14 cellular contexts compared by ENCODE assay signal in the genomic region with DNA sequence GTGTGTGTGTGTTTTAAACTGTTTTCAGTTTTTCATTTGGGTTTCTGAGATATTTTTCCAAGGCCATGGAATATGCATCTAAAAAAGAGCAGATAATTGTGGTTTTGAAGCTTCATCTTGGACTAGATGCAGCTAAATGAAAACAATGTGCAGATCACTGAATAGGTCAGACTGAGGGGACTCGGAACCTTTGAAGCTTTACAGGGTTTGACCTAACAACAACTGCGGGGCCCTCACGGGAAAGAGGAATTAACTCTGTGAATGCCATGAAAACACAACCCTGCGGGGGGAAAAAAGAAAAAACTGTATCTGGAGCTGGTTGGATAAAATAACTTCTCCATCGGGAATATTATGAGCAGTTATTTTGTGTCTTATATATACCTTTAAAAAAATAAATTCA.
DNase-seq lines count a peak whose midpoint lies in the region; ATAC-seq and TF ChIP-seq lines count a peak whose summit lies in the region.
"Had no signal": no experiment of that assay in that cellular context is flagged by ENCODE, and none has a peak within 500 bp of the region (broad histone marks: within the 10 kb centered on the region; RNA-seq: fewer than 3 reads in every experiment).

No MANE protein-coding gene starts in this region.

- H3K4me1 ChIP-seq in PC-9 (replicated peaks; ENCODE audit: insufficient read depth) (no peaks in the 10 kb centered on the region), osteoblast (ENCODE audit: insufficient read depth, low read length) (peaks cover 33% of the 10 kb centered on the region)

- peaks cover 70% of the 10 kb centered on the region for H3K79me2 ChIP-seq in PC-9 (ENCODE audit: low read depth)
- H3K79me2 ChIP-seq in osteoblast (ENCODE audit: insufficient read depth, low read length) = peaks cover 80% of the 10 kb centered on the region

- TF ChIP-seq CTCF in PC-9 (conservative IDR thresholded peaks at IDR 0.05) (no peak), fibroblast of mammary gland (conservative IDR thresholded peaks at IDR 0.05; ENCODE audit: control insufficient read depth, insufficient read depth, low read depth, low read length) (no peak), osteoblast (IDR thresholded peaks at IDR 0.05; ENCODE audit: extremely low read depth, low read depth, low read length) (no peak)

- BruUV-seq in PC-9 (replicated peaks; lab: Mats Ljungman, UMichigan) = no TSS peak

- H3K9me2 ChIP-seq in PC-9 (ENCODE audit: insufficient read depth) = no peaks in the 10 kb centered on the region

- H3K9me3 ChIP-seq in PC-9 (ENCODE audit: insufficient read depth, low read depth) (0 out of 2 replicates have a peak, but pooled peaks cover 3% of the 10 kb centered on the region), osteoblast (ENCODE audit: low read depth, low read length) (no peaks in the 10 kb centered on the region)
- H3K9me3 ChIP-seq: sigmoid colon had no signal

- H2AFZ ChIP-seq in PC-9 = no peak overlapping the region
- H2AFZ ChIP-seq in osteoblast (ENCODE audit: low read length) = no peak overlapping the region

- H3K27ac ChIP-seq in PC-9 = peak overlapping the region; percentile 7; the same call in 1 of the 2 replicates
- H3K27ac ChIP-seq in osteoblast (ENCODE audit: low read depth, low read length) = no peak overlapping the region

- H3F3A ChIP-seq in PC-9 (ENCODE audit: insufficient read depth, low read depth) = peaks cover 9% of the 10 kb centered on the region; the same call in 1 of the 2 replicates

- CTCF ChIA-PET in PC-9 (lab: Charles Lee) = no interaction called here

- H4K20me1 ChIP-seq in PC-9 (ENCODE audit: insufficient read depth) = no peaks in the 10 kb centered on the region
- H4K20me1 ChIP-seq in osteoblast (ENCODE audit: insufficient read depth, low read length) = peaks cover 5% of the 10 kb centered on the region

- H3K4me2 ChIP-seq in PC-9 = no peak overlapping the region
- peak overlapping the region; percentile 6 for H3K4me2 ChIP-seq in osteoblast (ENCODE audit: insufficient read depth, low read length)

- H3K27me3 ChIP-seq in PC-9 (ENCODE audit: insufficient read depth, low read depth) = no peaks in the 10 kb centered on the region
- no peaks in the 10 kb centered on the region for H3K27me3 ChIP-seq in osteoblast (ENCODE audit: insufficient read depth, low read length)
- H3K27me3 ChIP-seq: sigmoid colon had no signal

- DNase-seq in AG08395 (ENCODE audit: low spot score) (peak; percentile 12), PC-9 (no peak), fibroblast of mammary gland (ENCODE audit: low read depth) (peak; percentile 56), osteoblast (ENCODE audit: insufficient read length, low spot score, missing footprints) (no peak), NCI-H2029 treated with DMSO at 0.1 percent for 48 hours (lab: John Stamatoyannopoulos, UW) (no peak)
- DNase-seq in activated CD4-positive, CD25-positive, alpha-beta regulatory T cell (lab: John Stamatoyannopoulos, UW) = no peak
- no peak for DNase-seq in stimulated activated CD4-positive, alpha-beta T cell treated with anti-CD3 and anti-CD28 coated beads, Interleukin-15, amount 100 ng/mL, for 24 hours
- DNase-seq: GOT3; KBM-7; naive thymus-derived CD4-positive, alpha-beta T cell; NCI-H226; sigmoid colon had no signal

- POLR2A ChIA-PET in PC-9 (lab: Charles Lee; ENCODE audit: unreplicated experiment) = interaction anchor here (0.7 kb wide), 1 partner anchor 49 kb away, joined by 3 read pairs; no protein-coding TSS in a partner anchor

- no peak for ATAC-seq in GM19328 (IDR thresholded peaks at IDR 0.05; ENCODE audit: unreplicated experiment)
- ATAC-seq: naive thymus-derived CD4-positive, alpha-beta T cell; stimulated activated memory B cell treated with anti-CD40 and anti-IgM and Interleukin-4, amounts not matched to agents 10 μg/mL and 1 μg/mL and 100 μg/mL, for 72 hours had no signal

- H3K36me3 ChIP-seq in PC-9 (ENCODE audit: low read depth) = peaks cover 53% of the 10 kb centered on the region
- peaks cover 12% of the 10 kb centered on the region for H3K36me3 ChIP-seq in osteoblast (ENCODE audit: insufficient read depth, low read length)
- H3K36me3 ChIP-seq: sigmoid colon had no signal

- intact Hi-C loops in PC-9 (cut with micrococcal nuclease; ENCODE audit: unreplicated experiment) = no loop called here

- no peak overlapping the region for H3K4me3 ChIP-seq in PC-9
- no peak overlapping the region for H3K4me3 ChIP-seq in fibroblast of mammary gland (ENCODE audit: control insufficient read depth, low read depth, low read length)
- no peak overlapping the region for H3K4me3 ChIP-seq in osteoblast (ENCODE audit: insufficient read depth, low read length)
- H3K4me3 ChIP-seq: sigmoid colon had no signal

Comparison
In these comparisons a context has a peak if more than half of its experiments do, and no peak if none do; other contexts are left out.
1. DNase-seq: peak in AG08395 (single experiment) and fibroblast of mammary gland (single experiment); none in PC-9 (0 of 2), osteoblast (single experiment), activated CD4-positive, CD25-positive, alpha-beta regulatory T cell (0 of 4), NCI-H2029 treated with DMSO at 0.1 percent for 48 hours (single experiment) and stimulated activated CD4-positive, alpha-beta T cell treated with anti-CD3 and anti-CD28 coated beads, Interleukin-15, amount 100 ng/mL, for 24 hours (single experiment).